Comparison of ENCODE assay signal across 12 cellular contexts in genomic region chr1:9143250-9143649, GRCh38. TPM values are rescaled to one million over a fixed set of nuclear protein-coding genes. Genes with fewer than 3 reads are reported as not detected.
DNase-seq lines count a peak whose midpoint lies in the region; ATAC-seq and TF ChIP-seq lines count a peak whose summit lies in the region.
"Had no signal": no experiment of that assay in that cellular context is flagged by ENCODE, and none has a peak within 500 bp of the region (broad histone marks: within the 10 kb centered on the region; RNA-seq: fewer than 3 reads in every experiment).

No MANE protein-coding gene starts in this region.

- 38 to 100% methylated on average over 2 of the region's 7 CpGs for WGBS in gastroesophageal sphincter (ENCODE audit: low coverage in 1 of 2), 2 donors

- TF ChIP-seq CTCF in RWPE1 (conservative IDR thresholded peaks at IDR 0.05; ENCODE audit: low read depth), result no peak
- TF ChIP-seq CTCF in gastroesophageal sphincter (IDR thresholded peaks at IDR 0.05), result no peak

- TF ChIP-seq POLR2A in gastroesophageal sphincter (IDR thresholded peaks at IDR 0.05), result no peak

- CTCF ChIA-PET in RWPE1 (lab: Yijun Ruan, JAX), result interaction anchor here (0.6 kb wide), 1 partner anchor 10 kb away, joined by 3 read pairs; no protein-coding TSS in a partner anchor

- no peaks in the 10 kb centered on the region for H3K9me3 ChIP-seq in gastroesophageal sphincter
- H3K9me3 ChIP-seq: esophagus squamous epithelium had no signal

- no peaks in the 10 kb centered on the region for H3K36me3 ChIP-seq in gastroesophageal sphincter
- H3K36me3 ChIP-seq: esophagus squamous epithelium had no signal

- peak overlapping the region; percentile 36 for H3K27ac ChIP-seq in RWPE1
- H3K27ac ChIP-seq in gastroesophageal sphincter, result no peak overlapping the region
- H3K27ac ChIP-seq: esophagus squamous epithelium had no signal

- ATAC-seq in GM18517 (IDR thresholded peaks at IDR 0.05; ENCODE audit: unreplicated experiment) (no peak), gastroesophageal sphincter (no peak), HG03175 (IDR thresholded peaks at IDR 0.05; ENCODE audit: unreplicated experiment) (no peak)
- ATAC-seq: T-helper 17 cell had no signal

- no peaks in the 10 kb centered on the region for H3K4me1 ChIP-seq in gastroesophageal sphincter

- no peak overlapping the region for H3K4me3 ChIP-seq in gastroesophageal sphincter
- H3K4me3 ChIP-seq: esophagus squamous epithelium had no signal

- no peak for TF ChIP-seq EP300 in gastroesophageal sphincter (IDR thresholded peaks at IDR 0.05)

- DNase-seq in SIG-M5 treated with dmso at 0.1 percent for 504 hours (lab: John Stamatoyannopoulos, UW; ENCODE audit: unreplicated experiment) (peak; percentile 46), SIG-M5 (lab: John Stamatoyannopoulos, UW) (no peak), RWPE1 (ENCODE audit: low spot score) (no peak), fibroblast of peridontal ligament (ENCODE audit: extremely low read depth) (peak; percentile 87), stromal cell of bone marrow (ENCODE audit: low read depth) (peak; percentile 79)
- DNase-seq: activated CD8-positive, alpha-beta memory T cell treated with anti-CD3 and anti-CD28 coated beads, Interleukin-2, amount 50 U/mL, for 4 hours; esophagus squamous epithelium; NCI-H524 treated with DMSO at 0.1 percent for 48 hours; T-helper 17 cell had no signal

- POLR2A ChIA-PET in RWPE1 (lab: Yijun Ruan, JAX; ENCODE audit: low non-redundant PET), result no interaction called here

- H3K27me3 ChIP-seq in gastroesophageal sphincter, result no peaks in the 10 kb centered on the region
- H3K27me3 ChIP-seq: esophagus squamous epithelium had no signal

RNA-seq across cellular contexts. Expression of gene GPR157, which starts 14.3 kb away (rescaled TPM):
- total RNA-seq in gastroesophageal sphincter, result 1 to 10 TPM; 2.8 to 4.4 (median 4.0) TPM

Comparison
In these comparisons a context has a peak if more than half of its experiments do, and no peak if none do; other contexts are left out.
1. DNase-seq: peak in SIG-M5 treated with dmso at 0.1 percent for 504 hours (single experiment), fibroblast of peridontal ligament (single experiment) and stromal cell of bone marrow (single experiment); none in SIG-M5 (single experiment) and RWPE1 (single experiment).